ENCODE assay signal across 24 cellular contexts in genomic region chr7:39459606-39460090, GRCh38.
DNase-seq lines count a peak whose midpoint lies in the region; ATAC-seq, FAIRE-seq and TF ChIP-seq lines count a peak whose summit lies in the region.
"Had no signal": no experiment of that assay in that cellular context is flagged by ENCODE, and none has a peak within 500 bp of the region (broad histone marks: within the 10 kb centered on the region; RNA-seq: fewer than 3 reads in every experiment).

No MANE protein-coding gene starts in this region.

- H3K9me3 Mint-ChIP-seq in neural crest cell: no peaks in the 10 kb centered on the region
- H3K9me3 Mint-ChIP-seq: CD14-positive monocyte, HFFc6 had no signal

- TF ChIP-seq CTCF in A673 (conservative IDR thresholded peaks at IDR 0.05; ENCODE audit: low read depth, low read length): no peak
- no peak for TF ChIP-seq CTCF in K562 (IDR thresholded peaks at IDR 0.05 in 2 of 3, conservative IDR thresholded peaks at IDR 0.05 in 1 of 3; ENCODE audit: insufficient read depth in 2 of 3, low read depth in 1 of 3, low read length in 3 of 3)
- TF ChIP-seq CTCF in neural crest cell (conservative IDR thresholded peaks at IDR 0.05): no peak
- no peak for TF ChIP-seq CTCF in colonic mucosa (IDR thresholded peaks at IDR 0.05)

- H3K36me3 Mint-ChIP-seq in neural crest cell (ENCODE audit: low read depth): no peaks in the 10 kb centered on the region
- H3K36me3 Mint-ChIP-seq: CD14-positive monocyte had no signal

- CTCF ChIA-PET in A673 (lab: Charles Lee) (no interaction called here), K562 (lab: Yijun Ruan, JAX; ENCODE audit: low intra/inter-chr PET ratio) (no interaction called here)

- in situ Hi-C loops in K562 (cut with MboI): loop anchor here (10.0 kb wide), 1 partner anchor 655 kb away; no protein-coding TSS in a partner anchor

- H3K4me1 Mint-ChIP-seq in neural crest cell: peaks cover 24% of the 10 kb centered on the region
- H3K4me1 Mint-ChIP-seq: B cell had no signal

- H3K9ac ChIP-seq in K562 (ENCODE audit: insufficient read depth in 1 of 2, low read depth in 2 of 2, low read length in 2 of 2) (no peak overlapping the region), colonic mucosa (ENCODE audit: low read depth in 2 of 2, low read length in 2 of 2) (no peak overlapping the region)

- H2AFZ ChIP-seq in K562 (ENCODE audit: low read depth, low read length): peak overlapping the region; percentile 92; the same call in 1 of the 2 replicates

- POLR2A ChIA-PET in A673 (lab: Charles Lee; ENCODE audit: low non-redundant PET): no interaction called here
- POLR2A ChIA-PET in K562 (lab: Yijun Ruan, JAX): no interaction called here

- no peak overlapping the region for H3K4me2 ChIP-seq in K562 (ENCODE audit: insufficient read depth, low read length)

- WGBS in K562 (ENCODE audit: insufficient coverage, low coverage, missing lambda C conversion rate): 10% methylated on average over 7 of the region's 7 CpGs

- no peaks in the 10 kb centered on the region for H3K27me3 Mint-ChIP-seq in neural crest cell (ENCODE audit: low read depth)

- H3K9me1 ChIP-seq in K562 (ENCODE audit: control insufficient read depth, insufficient read depth, low read length): no peaks in the 10 kb centered on the region

- H3K79me2 ChIP-seq in K562 (ENCODE audit: control insufficient read depth, insufficient read depth, low read length): no peaks in the 10 kb centered on the region

- H3K9me3 ChIP-seq in A673 (ENCODE audit: low read depth, low read length, poor library complexity, severe bottlenecking): no peaks in the 10 kb centered on the region
- H3K9me3 ChIP-seq in K562 (replicated peaks; ENCODE audit: control insufficient read depth, insufficient read depth, low read depth, low read length): no peaks in the 10 kb centered on the region
- no peaks in the 10 kb centered on the region for H3K9me3 ChIP-seq in colonic mucosa

- H3K27ac ChIP-seq in A673 (ENCODE audit: low read depth, low read length, poor library complexity, severe bottlenecking): no peak overlapping the region
- H3K27ac ChIP-seq in K562 (ENCODE audit: extremely low read depth, low read depth, low read length): no peak overlapping the region
- no peak overlapping the region for H3K27ac ChIP-seq in colonic mucosa

- TF ChIP-seq EP300 in K562 (IDR thresholded peaks at IDR 0.05; ENCODE audit: low read length): no peak

- TF ChIP-seq POLR2A in K562 (conservative IDR thresholded peaks at IDR 0.05): no peak

- H3K4me3 Mint-ChIP-seq in neural crest cell: no peak overlapping the region
- H3K4me3 Mint-ChIP-seq: B cell, CD14-positive monocyte had no signal

- peak overlapping the region; percentile 0 for H3K27ac Mint-ChIP-seq in neural crest cell (ENCODE audit: unreplicated experiment)
- H3K27ac Mint-ChIP-seq: B cell, CD14-positive monocyte, HFFc6 had no signal

- ATAC-seq in K562 (no peak), HG02759 (IDR thresholded peaks at IDR 0.05; ENCODE audit: unreplicated experiment) (no peak), HG03196 (IDR thresholded peaks at IDR 0.05; ENCODE audit: unreplicated experiment) (no peak)

- peak; percentile 33 for DNase-seq in A673 (ENCODE audit: low spot score)
- DNase-seq in GM18507 (ENCODE audit: extremely low spot score, insufficient read length, low read depth): no peak
- no peak for DNase-seq in K562 (ENCODE audit: extremely low read depth in 1 of 4, low spot score in 3 of 4)
- DNase-seq in neural crest cell (ENCODE audit: low read depth, low spot score): no peak
- no peak for DNase-seq in colonic mucosa
- no peak for DNase-seq in stimulated activated CD8-positive, alpha-beta memory T cell treated with anti-CD3 and anti-CD28 coated beads, Interleukin-4, amount 100 ng/mL, for 48 hours
- DNase-seq: DMS53, EL, H7, HFFc6, MM.1S, NCI-H1048, NCI-H1436, NCI-H1930, NCI-H226, NCI-H524, NCI-H774, Right ventricle myocardium superior, T-helper 1 cell had no signal

- BruUV-seq in A673 (replicated peaks; lab: Mats Ljungman, UMichigan) (no TSS peak), K562 (replicated peaks; lab: Mats Ljungman, UMichigan) (no TSS peak)

- intact Hi-C loops in A673 (cut with micrococcal nuclease; ENCODE audit: unreplicated experiment): loop anchor here (5.0 kb wide), 1 partner anchor 527 kb away; no protein-coding TSS in a partner anchor
- intact Hi-C loops in K562 (cut with micrococcal nuclease): no loop called here
- intact Hi-C loops in colonic mucosa (cut with DNase I): loop anchor here (5.0 kb wide), 1 partner anchor 527 kb away; no protein-coding TSS in a partner anchor

- no peak for TF ChIP-seq RAD21 in K562 (CRISPR knock-in tag; conservative IDR thresholded peaks at IDR 0.05 in 1 of 2, IDR thresholded peaks at IDR 0.05 in 1 of 2)

- peaks cover 78% of the 10 kb centered on the region for H3K27me3 ChIP-seq in A673 (replicated peaks; ENCODE audit: insufficient read depth, low read depth, low read length, poor library complexity)
- H3K27me3 ChIP-seq in K562 (ENCODE audit: control insufficient read depth in 2 of 2, insufficient read depth in 2 of 2, low read length in 2 of 2): peaks cover 5 to 7% of the 10 kb centered on the region in 2 experiments; a peak in 2 of 5 replicates
- no peaks in the 10 kb centered on the region for H3K27me3 ChIP-seq in colonic mucosa

- H4K20me1 ChIP-seq in K562 (replicated peaks; ENCODE audit: control insufficient read depth, insufficient read depth, low read length): no peaks in the 10 kb centered on the region

- peak; percentile 5 for FAIRE-seq in GM18507 (lab: Jason Lieb, UNC)
- no peak for FAIRE-seq in K562 (lab: Jason Lieb, UNC)
- FAIRE-seq: D721Med had no signal

- H3K36me3 ChIP-seq in A673 (ENCODE audit: insufficient read depth, low read length, poor library complexity, severe bottlenecking) (no peaks in the 10 kb centered on the region), K562 (ENCODE audit: control insufficient read depth, insufficient read depth, low read length) (no peaks in the 10 kb centered on the region), colonic mucosa (no peaks in the 10 kb centered on the region)

- H3K4me1 ChIP-seq in A673 (ENCODE audit: insufficient read depth, low read length, poor library complexity, severe bottlenecking) (peaks cover 14% of the 10 kb centered on the region), K562 (replicated peaks in 1 of 2; ENCODE audit: control insufficient read depth in 2 of 2, insufficient read depth in 2 of 2, low read length in 2 of 2) (peaks cover 4 to 25% of the 10 kb centered on the region in 2 experiments), colonic mucosa (no peaks in the 10 kb centered on the region)

- H3K4me3 ChIP-seq in A673 (ENCODE audit: low read depth, low read length, poor library complexity, severe bottlenecking): no peak overlapping the region
- no peak overlapping the region for H3K4me3 ChIP-seq in K562
- no peak overlapping the region for H3K4me3 ChIP-seq in colonic mucosa

TF ChIP-seq in K562, 482 proteins besides CTCF, POLR2A, EP300 and RAD21:
- no peak for TF ChIP-seq ZNF449 (CRISPR knock-in tag; IDR thresholded peaks at IDR 0.05)
- no peak for TF ChIP-seq ZBTB34 (CRISPR knock-in tag; IDR thresholded peaks at IDR 0.05)
- no peak for TF ChIP-seq CEBPG (CRISPR knock-in tag; IDR thresholded peaks at IDR 0.05)
- 0 out of 4 replicates have a peak, but pooled peaks of 1 of the 2 experiments have one; percentile 17 for TF ChIP-seq CEBPG (tag; conservative IDR thresholded peaks at IDR 0.05 in 1 of 2, IDR thresholded peaks at IDR 0.05 in 1 of 2)
